22 cellular contexts compared by ENCODE assay signal in the genomic region with DNA sequence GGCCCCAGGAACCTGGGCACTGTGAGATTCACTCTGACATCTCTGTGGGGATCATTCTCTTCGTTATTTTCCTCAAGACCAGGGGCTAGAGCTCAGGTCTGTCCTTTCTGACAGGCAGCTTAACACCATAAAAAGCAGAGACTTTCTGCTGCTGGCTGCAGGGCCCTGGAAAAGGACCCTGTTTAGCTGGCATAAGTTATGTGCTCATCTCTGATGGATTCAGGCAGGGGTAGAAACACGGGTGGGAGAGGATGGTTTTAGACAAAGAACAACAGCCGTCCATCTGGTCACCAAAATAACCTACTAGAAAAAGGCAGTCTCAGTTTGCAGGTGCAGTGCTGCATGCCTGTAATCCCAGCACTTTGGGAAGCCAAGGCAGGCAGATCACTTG. TPM values are rescaled to one million over a fixed set of nuclear protein-coding genes. Genes with fewer than 3 reads are reported as not detected.
DNase-seq lines count a peak whose midpoint lies in the region; ATAC-seq and TF ChIP-seq lines count a peak whose summit lies in the region.
"Had no signal": no experiment of that assay in that cellular context is flagged by ENCODE, and none has a peak within 500 bp of the region (broad histone marks: within the 10 kb centered on the region; RNA-seq: fewer than 3 reads in every experiment).

No MANE protein-coding gene starts in this region.

- H3K27me3 Mint-ChIP-seq in activated CD4-positive, alpha-beta T cell treated with anti-CD3 and anti-CD28 coated beads, Interleukin-2, amount 10 ng/mL, durations not matched to agents 7 days and 5 days, result no peaks in the 10 kb centered on the region
- H3K27me3 Mint-ChIP-seq in GM23338 (ENCODE audit: insufficient read depth, low read depth, poor library complexity) (peaks cover 36% of the 10 kb centered on the region), nephron progenitor cell (ENCODE audit: low read depth, poor library complexity) (peaks cover 7% of the 10 kb centered on the region)
- H3K27me3 Mint-ChIP-seq in activated naive CD8-positive, alpha-beta T cell treated with anti-CD3 and anti-CD28 coated beads, Interleukin-2, amount 10 ng/mL, durations not matched to agents 7 days and 5 days, result no peaks in the 10 kb centered on the region

- peaks cover 65% of the 10 kb centered on the region for H3K4me1 Mint-ChIP-seq in activated CD4-positive, alpha-beta T cell treated with anti-CD3 and anti-CD28 coated beads, Interleukin-2, amount 10 ng/mL, durations not matched to agents 7 days and 5 days
- H3K4me1 Mint-ChIP-seq in GM23338 (peaks cover 35% of the 10 kb centered on the region), nephron progenitor cell (peaks cover 72% of the 10 kb centered on the region)
- peaks cover 55% of the 10 kb centered on the region for H3K4me1 Mint-ChIP-seq in activated naive CD8-positive, alpha-beta T cell treated with anti-CD3 and anti-CD28 coated beads, Interleukin-2, amount 10 ng/mL, durations not matched to agents 7 days and 5 days

- H3K79me2 ChIP-seq in GM23338 (replicated peaks; ENCODE audit: insufficient read depth), result peaks cover 21% of the 10 kb centered on the region

- H3K4me3 ChIP-seq in GM23338, result no peak overlapping the region
- H3K4me3 ChIP-seq: gastroesophageal sphincter, GM23248, mucosa of descending colon, SK-N-MC, thyroid gland had no signal

- H3K36me3 Mint-ChIP-seq in activated CD4-positive, alpha-beta T cell treated with anti-CD3 and anti-CD28 coated beads, Interleukin-2, amount 10 ng/mL, durations not matched to agents 7 days and 5 days (ENCODE audit: low read depth), result peaks cover 28% of the 10 kb centered on the region
- peaks cover 26% of the 10 kb centered on the region for H3K36me3 Mint-ChIP-seq in GM23338 (ENCODE audit: low read depth)
- peaks cover 27% of the 10 kb centered on the region for H3K36me3 Mint-ChIP-seq in activated naive CD8-positive, alpha-beta T cell treated with anti-CD3 and anti-CD28 coated beads, Interleukin-2, amount 10 ng/mL, durations not matched to agents 7 days and 5 days
- H3K36me3 Mint-ChIP-seq in nephron progenitor cell (ENCODE audit: low read depth), result peaks cover 14% of the 10 kb centered on the region

- no peak overlapping the region for H2AFZ ChIP-seq in GM23338
- H2AFZ ChIP-seq: GM23248 had no signal

- POLR2A ChIA-PET in activated CD4-positive, alpha-beta T cell treated with anti-CD3 and anti-CD28 coated beads, Interleukin-2, amount 10 ng/mL, durations not matched to agents 7 days and 5 days (lab: Charles Lee), result no interaction called here
- POLR2A ChIA-PET in activated naive CD8-positive, alpha-beta T cell treated with anti-CD3 and anti-CD28 coated beads, Interleukin-2, amount 10 ng/mL, durations not matched to agents 7 days and 5 days (lab: Charles Lee), result no interaction called here

- peaks cover 19% of the 10 kb centered on the region for H3K4me1 ChIP-seq in GM23338 (ENCODE audit: insufficient read depth)

- H3K4me3 Mint-ChIP-seq in activated CD4-positive, alpha-beta T cell treated with anti-CD3 and anti-CD28 coated beads, Interleukin-2, amount 10 ng/mL, durations not matched to agents 7 days and 5 days, result no peak overlapping the region
- H3K4me3 Mint-ChIP-seq in GM23338 (no peak overlapping the region; the same call in 2 of the 3 replicates), nephron progenitor cell (peak overlapping the region; percentile 56)
- peak overlapping the region; percentile 6 for H3K4me3 Mint-ChIP-seq in activated naive CD8-positive, alpha-beta T cell treated with anti-CD3 and anti-CD28 coated beads, Interleukin-2, amount 10 ng/mL, durations not matched to agents 7 days and 5 days

- TF ChIP-seq CTCF in GM23338 (conservative IDR thresholded peaks at IDR 0.05; ENCODE audit: low read depth in 2 of 2), result no peak
- no peak for TF ChIP-seq CTCF in nephron progenitor cell (IDR thresholded peaks at IDR 0.05)

- CTCF ChIA-PET in activated CD4-positive, alpha-beta T cell treated with anti-CD3 and anti-CD28 coated beads, Interleukin-2, amount 10 ng/mL, durations not matched to agents 7 days and 5 days (lab: Charles Lee), result interaction anchor here (0.6 to 0.8 kb wide), 2 partner anchors 19 to 38 kb away, joined by 3 read pairs; no protein-coding TSS in a partner anchor

- ATAC-seq in GM23338 (no peak), GM19463 (IDR thresholded peaks at IDR 0.05; ENCODE audit: unreplicated experiment) (no peak)
- ATAC-seq in activated naive CD8-positive, alpha-beta T cell treated with anti-CD3 and anti-CD28 coated beads, Interleukin-2, amount 10 ng/mL, durations not matched to agents 7 days and 5 days (ENCODE audit: low read depth), result no peak
- ATAC-seq: gastroesophageal sphincter; mucosa of descending colon; stimulated activated naive CD8-positive, alpha-beta T cell treated with anti-CD3 and anti-CD28 coated beads, Interleukin-15, Interleukin-2, amounts not matched to agents 100 U/mL and 50 U/mL, for 24 hours had no signal

- H3F3A ChIP-seq in GM23338 (replicated peaks; ENCODE audit: low read depth), result peaks cover 28% of the 10 kb centered on the region

- peaks cover 16% of the 10 kb centered on the region for H4K20me1 ChIP-seq in GM23338 (replicated peaks; ENCODE audit: insufficient read depth)

- H3K27me3 ChIP-seq in GM23338 (ENCODE audit: insufficient read depth), result no peaks in the 10 kb centered on the region
- H3K27me3 ChIP-seq: gastroesophageal sphincter, thyroid gland had no signal

- H3K9me3 Mint-ChIP-seq in activated CD4-positive, alpha-beta T cell treated with anti-CD3 and anti-CD28 coated beads, Interleukin-2, amount 10 ng/mL, durations not matched to agents 7 days and 5 days, result no peaks in the 10 kb centered on the region
- H3K9me3 Mint-ChIP-seq in GM23338 (no peaks in the 10 kb centered on the region; the same call in 2 of the 3 replicates), nephron progenitor cell (no peaks in the 10 kb centered on the region)
- no peaks in the 10 kb centered on the region for H3K9me3 Mint-ChIP-seq in activated naive CD8-positive, alpha-beta T cell treated with anti-CD3 and anti-CD28 coated beads, Interleukin-2, amount 10 ng/mL, durations not matched to agents 7 days and 5 days

- no peak overlapping the region for H3K27ac ChIP-seq in GM23338 (ENCODE audit: low read depth)
- H3K27ac ChIP-seq: gastroesophageal sphincter, GM23248, SK-N-MC, thyroid gland had no signal

- H3K36me3 ChIP-seq in GM23338 (ENCODE audit: insufficient read depth), result peaks cover 11% of the 10 kb centered on the region

- no peak for DNase-seq in activated CD4-positive, alpha-beta T cell treated with anti-CD3 and anti-CD28 coated beads, Interleukin-2, amount 10 ng/mL, durations not matched to agents 7 days and 5 days
- no peak for DNase-seq in activated CD4-positive, alpha-beta T cell treated with anti-CD3 and anti-CD28 coated beads for 48 hours
- DNase-seq in GM23338 (ENCODE audit: low spot score), result no peak
- no peak for DNase-seq in activated naive CD8-positive, alpha-beta T cell treated with anti-CD3 and anti-CD28 coated beads, Interleukin-2, amount 10 ng/mL, durations not matched to agents 7 days and 5 days
- no peak for DNase-seq in nephron progenitor cell
- no peak for DNase-seq in DMS 273 (lab: John Stamatoyannopoulos, UW; ENCODE audit: unreplicated experiment)
- no peak for DNase-seq in ureter (ENCODE audit: low spot score)
- DNase-seq: amniotic stem cell; COR-L47; hypothalamus; mucosa of descending colon; NCI-H1436; NCI-H524 treated with DMSO at 0.1 percent for 48 hours; RPMI8226; stimulated activated CD4-positive, alpha-beta T cell treated with anti-CD3 and anti-CD28 coated beads, Interleukin-4, amount 100 ng/mL, for 24 hours; stimulated activated naive CD8-positive, alpha-beta T cell treated with anti-CD3 and anti-CD28 coated beads, Interleukin-15, Interleukin-2, amounts not matched to agents 100 U/mL and 50 U/mL, for 24 hours; T-helper 2 cell; thyroid gland had no signal

- H3K9me2 ChIP-seq in GM23338 (ENCODE audit: insufficient read depth), result no peaks in the 10 kb centered on the region

- H3K4me2 ChIP-seq in GM23338, result no peak overlapping the region

- peak overlapping the region; percentile 7 for H3K27ac Mint-ChIP-seq in activated CD4-positive, alpha-beta T cell treated with anti-CD3 and anti-CD28 coated beads, Interleukin-2, amount 10 ng/mL, durations not matched to agents 7 days and 5 days
- H3K27ac Mint-ChIP-seq in GM23338 (peak overlapping the region; percentile 70; the same call in 1 of the 2 replicates), nephron progenitor cell (peak overlapping the region; percentile 74)
- peak overlapping the region; percentile 25 for H3K27ac Mint-ChIP-seq in activated naive CD8-positive, alpha-beta T cell treated with anti-CD3 and anti-CD28 coated beads, Interleukin-2, amount 10 ng/mL, durations not matched to agents 7 days and 5 days

TF ChIP-seq in GM23338, 12 proteins besides CTCF, POLR2A, EP300 and RAD21:
- TF ChIP-seq ZNF331 (CRISPR knock-in tag; IDR thresholded peaks at IDR 0.05; ENCODE audit: low read depth) (no peak), POLR2AphosphoS5 (IDR thresholded peaks at IDR 0.05; ENCODE audit: low read depth) (no peak), EZH2 (IDR thresholded peaks at IDR 0.05; ENCODE audit: low read depth, unreplicated experiment) (no peak)

RNA-seq across cellular contexts. Expression of a gene that starts 2.3 kb away (rescaled TPM):
- 100 to 1,000 TPM; 404 to 442 TPM for total RNA-seq in activated CD4-positive, alpha-beta T cell treated with anti-CD3 and anti-CD28 coated beads, Interleukin-2, amount 10 ng/mL, durations not matched to agents 7 days and 5 days
- 298 and 327 TPM in 2 replicates for total RNA-seq in GM23338 (2014; rRNA removed; shearing (Covaris generic))
- polyA plus RNA-seq in GM23338 (2016; fragmentation: Nextera tagmentation; extraction: Ambion mirVana), result 127 and 136 TPM in 2 replicates
- total RNA-seq in activated naive CD8-positive, alpha-beta T cell treated with anti-CD3 and anti-CD28 coated beads, Interleukin-2, amount 10 ng/mL, durations not matched to agents 7 days and 5 days, result 100 to 1,000 TPM; 725 to 786 TPM
- total RNA-seq in ureter, result 229 TPM

RNA-seq across cellular contexts. Expression of a gene that starts 41.5 kb away (rescaled TPM):
- total RNA-seq in activated CD4-positive, alpha-beta T cell treated with anti-CD3 and anti-CD28 coated beads, Interleukin-2, amount 10 ng/mL, durations not matched to agents 7 days and 5 days, result 10 to 100 TPM in 1 of 2 experiments, 1 to 10 TPM in 1; 9.4 to 13.4 TPM
- 56.6 and 61.3 TPM in 2 replicates for total RNA-seq in GM23338 (2014; rRNA removed; shearing (Covaris generic))
- polyA plus RNA-seq in GM23338 (2016; fragmentation: Nextera tagmentation; extraction: Ambion mirVana), result 67.2 and 68.3 TPM in 2 replicates
- 10 to 100 TPM in 1 of 2 experiments, 1 to 10 TPM in 1; 9.4 to 13.3 TPM for total RNA-seq in activated naive CD8-positive, alpha-beta T cell treated with anti-CD3 and anti-CD28 coated beads, Interleukin-2, amount 10 ng/mL, durations not matched to agents 7 days and 5 days
- 10.6 TPM for total RNA-seq in ureter

Comparison
In these comparisons a context has a peak if more than half of its experiments do, and no peak if none do; other contexts are left out.
1. H3K27ac Mint-ChIP-seq: peak in every context shown above with its lines; median percentile 74 in nephron progenitor cell; 70 in GM23338; 25 in activated naive CD8-positive, alpha-beta T cell treated with anti-CD3 and anti-CD28 coated beads, Interleukin-2, amount 10 ng/mL, durations not matched to agents 7 days and 5 days; 7 in activated CD4-positive, alpha-beta T cell treated with anti-CD3 and anti-CD28 coated beads, Interleukin-2, amount 10 ng/mL, durations not matched to agents 7 days and 5 days.
2. H3K4me3 Mint-ChIP-seq: peak in activated naive CD8-positive, alpha-beta T cell treated with anti-CD3 and anti-CD28 coated beads, Interleukin-2, amount 10 ng/mL, durations not matched to agents 7 days and 5 days (single experiment) and nephron progenitor cell (single experiment); none in activated CD4-positive, alpha-beta T cell treated with anti-CD3 and anti-CD28 coated beads, Interleukin-2, amount 10 ng/mL, durations not matched to agents 7 days and 5 days (single experiment) and GM23338 (single experiment).